ENCODE assay signal across 13 cellular contexts in genomic region chr7:101093907-101094306, GRCh38. TPM values are rescaled to one million over a fixed set of nuclear protein-coding genes. Genes with fewer than 3 reads are reported as not detected.
DNase-seq lines count a peak whose midpoint lies in the region; ATAC-seq and TF ChIP-seq lines count a peak whose summit lies in the region.
"Had no signal": no experiment of that assay in that cellular context is flagged by ENCODE, and none has a peak within 500 bp of the region (broad histone marks: within the 10 kb centered on the region; RNA-seq: fewer than 3 reads in every experiment).

No MANE protein-coding gene starts in this region.

- TF ChIP-seq CTCF in epithelial cell of esophagus (IDR thresholded peaks at IDR 0.05; ENCODE audit: insufficient read depth, low read depth, low read length, missing control alignments) (no peak), retinal pigment epithelial cell (conservative IDR thresholded peaks at IDR 0.05; ENCODE audit: low read depth, low read length) (no peak), suprapubic skin (IDR thresholded peaks at IDR 0.05) (no peak), vagina (IDR thresholded peaks at IDR 0.05) (no peak)

- H3K4me1 ChIP-seq in suprapubic skin, result peaks cover 9% of the 10 kb centered on the region
- no peaks in the 10 kb centered on the region for H3K4me1 ChIP-seq in vagina

- no peaks in the 10 kb centered on the region for H3K27me3 ChIP-seq in suprapubic skin
- no peaks in the 10 kb centered on the region for H3K27me3 ChIP-seq in vagina

- no peaks in the 10 kb centered on the region for H3K9me3 ChIP-seq in suprapubic skin
- H3K9me3 ChIP-seq in vagina, result no peaks in the 10 kb centered on the region

- no peak for ATAC-seq in HG02623 (IDR thresholded peaks at IDR 0.05; ENCODE audit: unreplicated experiment)
- ATAC-seq: activated naive CD4-positive, alpha-beta T cell treated with anti-CD3 and anti-CD28 coated beads, Interleukin-2, amount 50 U/mL, for 72 hours; stimulated activated naive B cell treated with anti-CD40 and anti-IgM and Interleukin-4, amounts not matched to agents 10 μg/mL and 1 μg/mL and 100 μg/mL, for 72 hours had no signal

- no peak for TF ChIP-seq EP300 in suprapubic skin (IDR thresholded peaks at IDR 0.05)

- H3K4me3 ChIP-seq in epithelial cell of esophagus (ENCODE audit: low read length), result no peak overlapping the region
- H3K4me3 ChIP-seq in retinal pigment epithelial cell (ENCODE audit: low read length), result no peak overlapping the region
- H3K4me3 ChIP-seq in suprapubic skin, result no peak overlapping the region
- H3K4me3 ChIP-seq in vagina, result no peak overlapping the region

- DNase-seq in ELR (ENCODE audit: low read depth) (peak; percentile 90), RPMI7951 (ENCODE audit: low read depth) (peak; percentile 45), epithelial cell of esophagus (ENCODE audit: low read depth) (peak; percentile 60), retinal pigment epithelial cell (ENCODE audit: low read depth) (peak; percentile 39), SHP77 (lab: John Stamatoyannopoulos, UW) (no peak), suprapubic skin (ENCODE audit: low spot score in 2 of 2) (no peak), vagina (ENCODE audit: extremely low spot score in 2 of 2) (no peak)
- DNase-seq: effector CD8-positive, alpha-beta T cell; MM.1S; stimulated activated naive B cell treated with anti-CD40 and anti-IgM and Interleukin-4, amounts not matched to agents 10 μg/mL and 1 μg/mL and 100 μg/mL, for 72 hours had no signal

- peaks cover 26% of the 10 kb centered on the region for H3K36me3 ChIP-seq in suprapubic skin
- H3K36me3 ChIP-seq in vagina, result peaks cover 0 to 6% of the 10 kb centered on the region in 2 donors

- WGBS in suprapubic skin, result 60% methylated on average over 4 of the region's 4 CpGs

- H3K27ac ChIP-seq in suprapubic skin (no peak overlapping the region), vagina (no peak overlapping the region)
- H3K27ac ChIP-seq: HL-60 had no signal

- intact Hi-C loops in vagina (cut with DNase I), result no loop called here

- TF ChIP-seq POLR2A in suprapubic skin (IDR thresholded peaks at IDR 0.05) (no peak), vagina (IDR thresholded peaks at IDR 0.05) (no peak)

RNA-seq across cellular contexts. Expression of gene TRIM56, which starts 8.6 kb away (rescaled TPM):
- total RNA-seq in RPMI7951 (2014; rRNA removed; shearing (Covaris generic)), result 4.7 and 5.0 TPM in 2 replicates
- total RNA-seq in suprapubic skin (10 to 100 TPM; 12.1 to 28.9 (median 17.8) TPM), vagina (19.4 TPM)

RNA-seq across cellular contexts. Expression of gene SERPINE1, which starts 33.0 kb away (rescaled TPM):
- 221 and 238 TPM in 2 replicates for total RNA-seq in RPMI7951 (2014; rRNA removed; shearing (Covaris generic))
- total RNA-seq in suprapubic skin (10 to 100 TPM in 2 of 4 donors, 1 to 10 TPM in 2; 6.7 to 22.9 (median 13.0) TPM), vagina (14.7 TPM)

Comparison
In these comparisons a context has a peak if more than half of its experiments do, and no peak if none do; other contexts are left out.
1. DNase-seq: peak in ELR (single experiment), RPMI7951 (single experiment), epithelial cell of esophagus (single experiment) and retinal pigment epithelial cell (single experiment); none in SHP77 (0 of 2), suprapubic skin (0 of 2) and vagina (0 of 2).